Comparison of ENCODE assay signal across 8 cellular contexts in genomic region chr11:69888671-69889076, GRCh38.
DNase-seq lines count a peak whose midpoint lies in the region; ATAC-seq and TF ChIP-seq lines count a peak whose summit lies in the region.

No MANE protein-coding gene starts in this region.

- TF ChIP-seq CTCF in KMS-11 (conservative IDR thresholded peaks at IDR 0.05; ENCODE audit: low read depth, low read length) (peak; percentile 71), glutamatergic neuron (IDR thresholded peaks at IDR 0.05; ENCODE audit: partially characterized antibody, unreplicated experiment) (peak; percentile 98)

- no peak overlapping the region for H3K9ac ChIP-seq in KMS-11

- H3K4me1 ChIP-seq in KMS-11 (ENCODE audit: low read depth, poor library complexity, severe bottlenecking) = no peaks in the 10 kb centered on the region

- no peak overlapping the region for H3K4me3 Mint-ChIP-seq in glutamatergic neuron (ENCODE audit: unreplicated experiment)

- H3K36me3 ChIP-seq in KMS-11 (ENCODE audit: insufficient read depth) = no peaks in the 10 kb centered on the region

- peaks cover 10% of the 10 kb centered on the region; the same call in 1 of the 2 replicates for H3K27me3 ChIP-seq in KMS-11 (ENCODE audit: insufficient read depth, low read depth)

- no peak overlapping the region for H3K4me2 ChIP-seq in KMS-11

- ATAC-seq in GM21515 (IDR thresholded peaks at IDR 0.05; ENCODE audit: unreplicated experiment) = no peak
- ATAC-seq in HG02759 (IDR thresholded peaks at IDR 0.05; ENCODE audit: unreplicated experiment) = no peak

- H3K4me1 Mint-ChIP-seq in glutamatergic neuron (ENCODE audit: low read depth, unreplicated experiment) = peaks cover 21% of the 10 kb centered on the region

- in situ Hi-C loops in SK-MEL-5 (cut with HindIII; ENCODE audit: low pct_unique_long_range_greater_than_20kb, low sequenced_read_pairs) = no loop called here

- H3K4me3 ChIP-seq in KMS-11 (IDR thresholded peaks at IDR 0.05; ENCODE audit: insufficient read depth, low read depth, low read length) = no peak overlapping the region

- H3K9me3 Mint-ChIP-seq in glutamatergic neuron (ENCODE audit: unreplicated experiment) = peaks cover 9% of the 10 kb centered on the region

- no peak overlapping the region for H2AFZ ChIP-seq in KMS-11 (ENCODE audit: low read depth)

- H4K20me1 ChIP-seq in KMS-11 (ENCODE audit: insufficient read depth) = no peaks in the 10 kb centered on the region

- H3K27ac ChIP-seq in KMS-11 = no peak overlapping the region

- H3K36me3 Mint-ChIP-seq in glutamatergic neuron (ENCODE audit: unreplicated experiment) = no peaks in the 10 kb centered on the region

- DNase-seq in DMS53 (lab: John Stamatoyannopoulos, UW) (peak; percentile 80), SK-MEL-5 (ENCODE audit: low read depth, low spot score) (peak; percentile 90), glutamatergic neuron (peak; percentile 87), pulmonary artery endothelial cell (ENCODE audit: low read depth, low spot score) (peak; percentile 11)
- DNase-seq in activated naive CD4-positive, alpha-beta T cell treated with Interleukin-2 at 50 U/mL for 16 hours = peak; percentile 67

- no peaks in the 10 kb centered on the region for H3K79me2 ChIP-seq in KMS-11 (ENCODE audit: insufficient read depth, low read depth)

- H3K27me3 Mint-ChIP-seq in glutamatergic neuron (ENCODE audit: unreplicated experiment) = peaks cover 14% of the 10 kb centered on the region

- no peak overlapping the region for H3K27ac Mint-ChIP-seq in glutamatergic neuron (ENCODE audit: unreplicated experiment)

Comparison
In these comparisons a context has a peak if more than half of its experiments do, and no peak if none do; other contexts are left out.
1. DNase-seq: peak in every context shown above with its lines; median percentile 90 in SK-MEL-5; 87 in glutamatergic neuron; 80 in DMS53; 67 in activated naive CD4-positive, alpha-beta T cell treated with Interleukin-2 at 50 U/mL for 16 hours; 11 in pulmonary artery endothelial cell.